In the genomic region with DNA sequence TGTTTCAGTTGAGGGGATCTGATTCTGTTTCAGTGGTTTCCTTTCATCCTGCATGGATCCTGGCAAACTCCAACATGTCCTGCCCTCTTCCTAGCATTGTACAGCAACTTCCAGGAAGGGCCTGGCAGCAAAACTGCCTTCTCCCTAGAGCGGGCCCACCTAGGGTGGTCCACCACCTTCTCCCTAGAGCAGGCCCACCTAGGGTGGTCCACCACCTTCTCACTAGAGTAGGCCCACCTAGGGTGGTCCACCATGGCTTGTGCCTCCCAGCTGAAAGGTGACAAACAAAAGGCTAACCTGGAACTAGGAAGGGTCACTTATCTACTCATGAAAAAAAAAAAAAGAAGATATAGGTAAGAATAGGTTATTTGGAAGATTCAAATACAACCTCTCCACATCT, we compare ENCODE assay signal across 29 cellular contexts.
"Had no signal": no experiment of that assay in that cellular context is flagged by ENCODE, and none has a peak within 500 bp of the region (broad histone marks: within the 10 kb centered on the region; RNA-seq: fewer than 3 reads in every experiment).

No MANE protein-coding gene starts in this region.

- H3K4me3 ChIP-seq: neural progenitor cell, pancreas, prostate gland, right lobe of liver, skin epidermis, smooth muscle cell, spleen, suprapubic skin, testis, tibial artery, transverse colon, upper lobe of left lung, vagina had no signal

- H3K4me2 ChIP-seq: neural progenitor cell, smooth muscle cell had no signal

- H3K9ac ChIP-seq: neural progenitor cell had no signal

- H3K4me1 ChIP-seq: pancreas, prostate gland, right lobe of liver, spleen, suprapubic skin, testis, tibial artery, transverse colon, upper lobe of left lung, vagina had no signal

- H3K27ac ChIP-seq: neural progenitor cell, neutrophil, pancreas, prostate gland, right lobe of liver, skin epidermis, spleen, suprapubic skin, testis, tibial artery, transverse colon, upper lobe of left lung, vagina had no signal

- DNase-seq: naive thymus-derived CD4-positive, alpha-beta T cell; natural killer cell; nucleus accumbens; pancreas; retina; right cardiac atrium; right lobe of liver; stimulated activated CD4-positive, alpha-beta T cell treated with anti-CD3 and anti-CD28 coated beads, Interleukin-12 subunit alpha, Interleukin-12 subunit beta, amount 100 ng/mL, for 4 hours; stimulated activated CD4-positive, alpha-beta T cell treated with anti-CD3 and anti-CD28 coated beads, Interleukin-1b, Interleukin-23, amount 100 ng/mL, for 48 hours; stimulated activated CD4-positive, alpha-beta T cell treated with anti-CD3 and anti-CD28 coated beads, Interleukin-4, amount 100 ng/mL, for 1 hour; stimulated activated CD4-positive, alpha-beta T cell treated with anti-CD3 and anti-CD28 coated beads, Interleukin-4, amount 100 ng/mL, for 4 hours; stimulated activated CD8-positive, alpha-beta memory T cell treated with anti-CD3 and anti-CD28 coated beads, Interleukin-4, amount 100 ng/mL, for 48 hours; stimulated activated naive CD4-positive, alpha-beta T cell; stimulated activated naive CD8-positive, alpha-beta T cell treated with anti-CD3 and anti-CD28 coated beads, Interleukin-15, amount 100 ng/mL, for 72 hours; stimulated activated naive CD8-positive, alpha-beta T cell treated with anti-CD3 and anti-CD28 coated beads, Interleukin-15, Interleukin-2, amounts not matched to agents 100 U/mL and 50 U/mL, for 24 hours; substantia nigra; testis; tibial artery; transverse colon had no signal

- H2AFZ ChIP-seq: neural progenitor cell had no signal

- H3K27me3 ChIP-seq: neural progenitor cell, pancreas, right lobe of liver, testis, transverse colon, upper lobe of left lung, vagina had no signal

- ATAC-seq: naive thymus-derived CD4-positive, alpha-beta T cell; pancreas; right cardiac atrium; right lobe of liver; stimulated activated memory B cell treated with anti-CD40 and anti-IgM and Interleukin-4, amounts not matched to agents 10 μg/mL and 1 μg/mL and 100 μg/mL, for 72 hours; stimulated activated naive CD8-positive, alpha-beta T cell treated with anti-CD3 and anti-CD28 coated beads, Interleukin-15, amount 100 ng/mL, for 72 hours; stimulated activated naive CD8-positive, alpha-beta T cell treated with anti-CD3 and anti-CD28 coated beads, Interleukin-15, Interleukin-2, amounts not matched to agents 100 U/mL and 50 U/mL, for 24 hours had no signal

- H3K9me3 ChIP-seq: neutrophil, pancreas, prostate gland, right lobe of liver, spleen, suprapubic skin, testis, tibial artery, transverse colon, upper lobe of left lung, vagina had no signal

- H3K36me3 ChIP-seq: neural progenitor cell, neutrophil, pancreas, prostate gland, right lobe of liver, spleen, suprapubic skin, tibial artery, transverse colon, upper lobe of left lung, vagina had no signal
